13 cellular contexts compared by ENCODE assay signal in the genomic region with DNA sequence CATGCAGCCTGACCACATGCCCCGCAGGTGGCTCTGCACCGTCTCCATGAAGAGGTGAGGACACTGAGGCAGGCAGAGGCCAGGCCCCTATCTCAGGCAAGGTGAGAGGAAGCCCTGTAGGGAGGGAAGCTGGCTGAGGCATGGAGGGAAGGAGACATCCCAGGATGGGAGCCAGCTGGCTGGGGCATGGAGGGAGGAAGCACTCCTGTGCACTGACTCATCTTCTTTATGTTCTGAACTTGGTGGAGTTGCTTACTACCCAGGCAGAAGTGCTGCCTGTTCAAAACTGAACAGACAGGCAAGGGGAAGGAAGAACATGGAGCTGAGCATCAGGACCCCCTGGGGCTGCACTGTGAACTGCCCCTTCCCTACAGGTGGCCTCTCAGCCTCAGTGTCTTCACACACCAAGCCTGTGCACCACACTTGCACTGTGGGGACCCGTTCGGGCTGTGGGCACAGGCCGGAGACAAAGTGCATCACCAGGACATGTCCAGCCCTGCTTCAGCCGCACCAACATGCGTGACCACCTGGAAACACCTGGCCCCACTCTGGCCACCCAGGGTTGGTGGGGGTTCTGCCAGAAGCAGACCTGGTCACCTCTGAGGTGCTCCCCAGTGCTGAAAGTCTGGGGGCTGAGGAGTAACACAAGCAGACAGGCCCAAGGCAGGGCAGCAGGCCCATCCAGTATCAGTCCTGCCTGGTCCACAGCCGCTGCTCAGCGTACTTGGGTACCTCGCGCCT. TPM values are rescaled to one million over a fixed set of nuclear protein-coding genes. Genes with fewer than 3 reads are reported as not detected.
DNase-seq lines count a peak whose midpoint lies in the region; ATAC-seq, FAIRE-seq and TF ChIP-seq lines count a peak whose summit lies in the region.
"Had no signal": no experiment of that assay in that cellular context is flagged by ENCODE, and none has a peak within 500 bp of the region (broad histone marks: within the 10 kb centered on the region; RNA-seq: fewer than 3 reads in every experiment).

No MANE protein-coding gene starts in this region.

- H3K4me1 ChIP-seq in GM12878 (ENCODE audit: control insufficient read depth, insufficient read depth, low read length), result no peaks in the 10 kb centered on the region
- H3K4me1 ChIP-seq: transverse colon had no signal

- 95% methylated on average over 11 of the region's 11 CpGs for WGBS in GM12878 (ENCODE audit: insufficient coverage, insufficient replicate concordance, low lambda C conversion rate, missing lambda C conversion rate)

- no peak overlapping the region for H3K4me2 ChIP-seq in GM12878 (ENCODE audit: control insufficient read depth, insufficient read depth)

- in situ Hi-C loops in GM12878 (cut with MboI), result no loop called here

- RAD21 ChIA-PET in GM12878 (lab: Charles Lee; ENCODE audit: unreplicated experiment), result no interaction called here

- intact Hi-C loops in left cardiac atrium (cut with DNase I) (no loop called here), left ventricle myocardium superior (cut with micrococcal nuclease) (no loop called here), GM12878 (cut with micrococcal nuclease; ENCODE audit: unreplicated experiment) (no loop called here)

- no peak for TF ChIP-seq RAD21 in GM12878 (IDR thresholded peaks at IDR 0.05; ENCODE audit: insufficient read depth, low read depth, low read length)

- H3K79me2 ChIP-seq in GM12878 (ENCODE audit: control insufficient read depth, insufficient read depth, low read length), result no peaks in the 10 kb centered on the region

- no peak overlapping the region for H3K9ac ChIP-seq in GM12878 (ENCODE audit: control insufficient read depth, insufficient read depth, low read length)

- H3K27ac ChIP-seq in GM12878 (ENCODE audit: control insufficient read depth, insufficient read depth), result no peak overlapping the region
- H3K27ac ChIP-seq: dorsolateral prefrontal cortex, transverse colon had no signal

- TF ChIP-seq EP300 in GM12878 (IDR thresholded peaks at IDR 0.05; ENCODE audit: borderline replicate concordance in 1 of 2, control insufficient read depth in 1 of 2, low read depth in 2 of 2, low read length in 2 of 2), result no peak

- CTCF ChIA-PET in GM12878 (lab: Yijun Ruan, JAX) (no interaction called here), HEK293T (lab: Yijun Ruan, JAX) (interaction anchor here (1.0 kb wide), 1 partner anchor 10 kb away, joined by 3 read pairs; no protein-coding TSS in a partner anchor)

- DNase-seq in left cardiac atrium, result no peak
- no peak for DNase-seq in left ventricle myocardium superior
- DNase-seq in GM12878 (ENCODE audit: low read depth, low spot score), result no peak
- peak; percentile 72 for DNase-seq in iris pigment epithelial cell (ENCODE audit: low read depth)
- DNase-seq in ureter (ENCODE audit: low spot score), result peak; percentile 33
- DNase-seq in NCI-H510A (lab: John Stamatoyannopoulos, UW), result no peak
- DNase-seq in HEK293T (ENCODE audit: extremely low spot score), result no peak
- DNase-seq in RPMI8226, result no peak
- DNase-seq: activated CD4-positive, alpha-beta T cell treated with anti-CD3 and anti-CD28 coated beads for 48 hours; activated naive CD4-positive, alpha-beta T cell treated with Interleukin-2 at 50 U/mL for 16 hours; dorsolateral prefrontal cortex; NCI-H1105 treated with DMSO at 0.1 percent for 48 hours; transverse colon had no signal

- ATAC-seq in left cardiac atrium (peak; percentile 34 to 93), left ventricle myocardium superior (no peak), GM12878 (no peak)

- H4K20me1 ChIP-seq in GM12878 (ENCODE audit: control insufficient read depth, insufficient read depth), result peaks cover 2% of the 10 kb centered on the region; the same call in 1 of the 2 replicates

- no peaks in the 10 kb centered on the region for H3K9me3 ChIP-seq in GM12878 (replicated peaks; ENCODE audit: control insufficient read depth, insufficient read depth, low read length)
- H3K9me3 ChIP-seq: transverse colon had no signal

- no TSS peak for BruUV-seq in GM12878 (replicated peaks; lab: Mats Ljungman, UMichigan)

- POLR2A ChIA-PET in GM12878 (lab: Charles Lee) (no interaction called here), HEK293T (lab: Yijun Ruan, JAX) (no interaction called here)

- no peaks in the 10 kb centered on the region for H3K27me3 ChIP-seq in GM12878 (replicated peaks in 1 of 2; ENCODE audit: control insufficient read depth in 2 of 2, insufficient read depth in 2 of 2, low read length in 1 of 2)
- H3K27me3 ChIP-seq: dorsolateral prefrontal cortex, transverse colon had no signal

- no peak overlapping the region for H2AFZ ChIP-seq in GM12878 (ENCODE audit: control insufficient read depth, low read depth, low read length)

- SMC1A ChIA-PET in GM12878 (lab: Charles Lee; ENCODE audit: uncharacterized antibody, unreplicated experiment), result no interaction called here

- peak; percentile 30; the same call in 1 of the 2 replicates for TF ChIP-seq POLR2A in GM12878 (IDR thresholded peaks at IDR 0.05; ENCODE audit: low read depth, low read length)

- no peak for TF ChIP-seq CTCF in GM12878 (IDR thresholded peaks at IDR 0.05 in 2 of 3, conservative IDR thresholded peaks at IDR 0.05 in 1 of 3; ENCODE audit: control insufficient read depth in 2 of 3, extremely low read depth in 1 of 3, insufficient read depth in 1 of 3, low read depth in 3 of 3, low read length in 3 of 3)

- no peak overlapping the region for H3K4me3 ChIP-seq in GM12878
- H3K4me3 ChIP-seq: dorsolateral prefrontal cortex, transverse colon had no signal

- no peak for FAIRE-seq in GM12878 (lab: Jason Lieb, UNC)

- H3K36me3 ChIP-seq in GM12878 (ENCODE audit: control insufficient read depth in 2 of 2, insufficient read depth in 2 of 2, low read length in 1 of 2), result peaks cover 25 to 46% of the 10 kb centered on the region in 2 experiments

TF ChIP-seq in GM12878, 131 proteins besides CTCF, POLR2A, EP300 and RAD21 (continues in another document):
- no peak for TF ChIP-seq NFYA (IDR thresholded peaks at IDR 0.05; ENCODE audit: borderline replicate concordance, low read depth, low read length)
- TF ChIP-seq, protein P1, sequence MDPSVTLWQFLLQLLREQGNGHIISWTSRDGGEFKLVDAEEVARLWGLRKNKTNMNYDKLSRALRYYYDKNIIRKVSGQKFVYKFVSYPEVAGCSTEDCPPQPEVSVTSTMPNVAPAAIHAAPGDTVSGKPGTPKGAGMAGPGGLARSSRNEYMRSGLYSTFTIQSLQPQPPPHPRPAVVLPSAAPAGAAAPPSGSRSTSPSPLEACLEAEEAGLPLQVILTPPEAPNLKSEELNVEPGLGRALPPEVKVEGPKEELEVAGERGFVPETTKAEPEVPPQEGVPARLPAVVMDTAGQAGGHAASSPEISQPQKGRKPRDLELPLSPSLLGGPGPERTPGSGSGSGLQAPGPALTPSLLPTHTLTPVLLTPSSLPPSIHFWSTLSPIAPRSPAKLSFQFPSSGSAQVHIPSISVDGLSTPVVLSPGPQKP (IDR thresholded peaks at IDR 0.05; ENCODE audit: low read depth, low read length), result no peak

TF ChIP-seq in HEK293T, 16 proteins besides CTCF, POLR2A, EP300 and RAD21:
- TF ChIP-seq HDGF (IDR thresholded peaks at IDR 0.05; ENCODE audit: borderline replicate concordance), result no peak
- no peak for TF ChIP-seq NFRKB (IDR thresholded peaks at IDR 0.05)
- TF ChIP-seq FOXA1 (IDR thresholded peaks at IDR 0.05), result no peak
- TF ChIP-seq, protein P2, sequence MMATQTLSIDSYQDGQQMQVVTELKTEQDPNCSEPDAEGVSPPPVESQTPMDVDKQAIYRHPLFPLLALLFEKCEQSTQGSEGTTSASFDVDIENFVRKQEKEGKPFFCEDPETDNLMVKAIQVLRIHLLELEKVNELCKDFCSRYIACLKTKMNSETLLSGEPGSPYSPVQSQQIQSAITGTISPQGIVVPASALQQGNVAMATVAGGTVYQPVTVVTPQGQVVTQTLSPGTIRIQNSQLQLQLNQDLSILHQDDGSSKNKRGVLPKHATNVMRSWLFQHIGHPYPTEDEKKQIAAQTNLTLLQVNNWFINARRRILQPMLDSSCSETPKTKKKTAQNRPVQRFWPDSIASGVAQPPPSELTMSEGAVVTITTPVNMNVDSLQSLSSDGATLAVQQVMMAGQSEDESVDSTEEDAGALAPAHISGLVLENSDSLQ (IDR thresholded peaks at IDR 0.05), result no peak
- no peak for TF ChIP-seq TARDBP (IDR thresholded peaks at IDR 0.05)
- TF ChIP-seq SP1 (IDR thresholded peaks at IDR 0.05), result no peak
- no peak for TF ChIP-seq LEF1 (IDR thresholded peaks at IDR 0.05; ENCODE audit: borderline replicate concordance)
- TF ChIP-seq ZNF384 (IDR thresholded peaks at IDR 0.05), result no peak
- TF ChIP-seq FOXM1 (IDR thresholded peaks at IDR 0.05; ENCODE audit: borderline replicate concordance), result no peak
- no peak for TF ChIP-seq CTBP1 (IDR thresholded peaks at IDR 0.05; ENCODE audit: borderline replicate concordance)
- no peak for TF ChIP-seq ARNT (IDR thresholded peaks at IDR 0.05)
- no peak for TF ChIP-seq BHLHE40 (IDR thresholded peaks at IDR 0.05; ENCODE audit: borderline replicate concordance)

RNA-seq across cellular contexts. Expression of a gene that starts 55.5 kb away (rescaled TPM):
- 10 to 100 TPM; 30.4 to 31.4 TPM for total RNA-seq in left cardiac atrium
- 33.1 TPM for total RNA-seq in left ventricle myocardium superior
- total RNA-seq in GM12878 (2013; cell fraction: nucleolus; rRNA removed), result 36.2 and 39.9 TPM in 2 replicates
- total RNA-seq in GM12878 (2014; rRNA removed), result 19.5 and 20.7 TPM in 2 replicates
- total RNA-seq in GM12878 (2014; rRNA removed; fragmentation: Illumina TruSeq; extraction: Trizol), result 7.6 and 10.2 TPM in 2 replicates
- 25.9 and 27.4 TPM in 2 replicates for total RNA-seq in GM12878 (2021)
- polyA plus RNA-seq in GM12878 (2011; ENCODE audit: low read depth), result 7.8 TPM
- 7.2 and 14.5 TPM in 2 replicates for polyA plus RNA-seq in GM12878 (2011; rRNA removed)
- 20.5 and 24.0 TPM in 2 replicates for polyA plus RNA-seq in GM12878 (2011; cell fraction: cytosol; rRNA removed)
- 20.9 and 26.4 TPM in 2 replicates for polyA plus RNA-seq in GM12878 (2011; cell fraction: nucleus; rRNA removed)
- 12.1 and 14.4 TPM in 2 replicates for polyA plus RNA-seq in GM12878 (2012)
- 12.0 and 14.5 TPM in 2 replicates for polyA plus RNA-seq in GM12878 (2014; fragmentation: Illumina TruSeq; extraction: Trizol)
- polyA plus RNA-seq in GM12878 (2014; fragmentation: Nextera tagmentation; extraction: Ambion mirVana), result under 1 TPM; 0.19 to 0.44 TPM
- polyA plus RNA-seq in GM12878 (2014; rRNA removed), result 17.5 and 18.7 TPM in 2 replicates
- polyA plus RNA-seq in GM12878 (2016; fragmentation: Nextera tagmentation; extraction: Ambion mirVana), result 10 to 100 TPM; 24.1 to 28.4 TPM
- 14.9 and 21.1 TPM in 2 replicates for polyA minus RNA-seq in GM12878 (2011; rRNA and poly(A)+ RNA removed)
- 8.4 and 8.5 TPM in 2 replicates for polyA minus RNA-seq in GM12878 (2011; cell fraction: cytosol; rRNA and poly(A)+ RNA removed)
- 9.8 and 16.3 TPM in 2 replicates for polyA minus RNA-seq in GM12878 (2011; cell fraction: nucleus; rRNA and poly(A)+ RNA removed)
- total RNA-seq in ureter, result 68.7 TPM

Comparison
In these comparisons a context has a peak if more than half of its experiments do, and no peak if none do; other contexts are left out.
1. ATAC-seq: peak in left cardiac atrium (2 of 2); none in left ventricle myocardium superior (single experiment) and GM12878 (single experiment).
2. DNase-seq: peak in iris pigment epithelial cell (single experiment) and ureter (single experiment); none in left cardiac atrium (single experiment), left ventricle myocardium superior (single experiment), GM12878 (single experiment), NCI-H510A (single experiment), HEK293T (single experiment) and RPMI8226 (single experiment).